ENCODE assay signal across 10 cellular contexts in the genomic region with DNA sequence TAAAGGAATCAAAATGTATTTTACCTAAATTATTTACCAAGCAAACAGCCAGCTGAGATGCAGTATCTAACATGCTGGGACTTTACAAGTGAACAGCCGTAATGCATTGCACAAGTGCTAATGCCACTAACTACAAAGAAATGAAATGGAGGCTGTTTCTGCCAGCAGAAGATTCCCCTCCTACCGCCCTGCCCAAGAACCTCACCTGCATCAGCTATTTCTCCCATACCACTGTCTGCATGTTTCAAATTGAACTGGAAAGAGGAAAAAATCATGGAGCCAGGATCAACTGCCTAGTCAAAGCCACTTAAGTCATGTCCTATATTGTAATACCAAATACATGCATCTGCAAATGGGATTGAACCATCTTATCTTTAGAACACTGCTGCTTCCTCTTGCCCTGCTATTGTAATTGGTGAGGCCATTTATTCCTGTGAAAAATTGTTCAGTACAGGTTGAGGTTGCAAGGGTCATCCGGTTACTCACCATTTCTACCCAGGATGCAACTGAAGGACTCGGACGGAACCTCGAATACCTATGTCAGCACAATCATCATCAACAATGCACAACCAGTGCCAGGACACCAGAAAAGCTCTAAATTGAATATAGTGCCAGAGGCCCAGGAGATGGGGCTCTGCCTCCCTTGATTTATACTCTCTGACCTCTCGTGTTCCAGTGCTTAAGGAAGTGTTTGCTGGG. TPM values are rescaled to one million over a fixed set of nuclear protein-coding genes. Genes with fewer than 3 reads are reported as not detected.
DNase-seq lines count a peak whose midpoint lies in the region; ATAC-seq and TF ChIP-seq lines count a peak whose summit lies in the region.
"Had no signal": no experiment of that assay in that cellular context is flagged by ENCODE, and none has a peak within 500 bp of the region (broad histone marks: within the 10 kb centered on the region; RNA-seq: fewer than 3 reads in every experiment).

No MANE protein-coding gene starts in this region.

- H3K4me1 Mint-ChIP-seq in activated CD4-positive, alpha-beta T cell treated with anti-CD3 and anti-CD28 coated beads, Interleukin-2, amount 10 ng/mL, durations not matched to agents 24 days and 14 days: peaks cover 27% of the 10 kb centered on the region

- in situ Hi-C loops in transverse colon (cut with MboI; ENCODE audit: low pct_ligation_motif_present in 1 of 4, low pct_unique_long_range_greater_than_20kb in 1 of 4, low sequenced_read_pairs in 3 of 4): no loop called here

- no peak for TF ChIP-seq POLR2A in right lobe of liver (IDR thresholded peaks at IDR 0.05)
- no peak for TF ChIP-seq POLR2A in transverse colon (IDR thresholded peaks at IDR 0.05)

- peaks cover 0 to 11% (median 0%) of the 10 kb centered on the region in 4 donors for H3K4me1 ChIP-seq in right lobe of liver
- H3K4me1 ChIP-seq in transverse colon: peaks cover 15 to 51% (median 39%) of the 10 kb centered on the region in 4 donors

- peak overlapping the region; percentile 89 to 90 for H3K27ac ChIP-seq in coronary artery
- H3K27ac ChIP-seq in right lobe of liver: peak overlapping the region in 2 of 3 donors; percentile 5 to 64
- peak overlapping the region; percentile 75 to 79 (median 77) for H3K27ac ChIP-seq in transverse colon

- no peak for TF ChIP-seq CTCF in coronary artery (IDR thresholded peaks at IDR 0.05)
- TF ChIP-seq CTCF in right lobe of liver (IDR thresholded peaks at IDR 0.05): no peak
- no peak for TF ChIP-seq CTCF in transverse colon (IDR thresholded peaks at IDR 0.05)

- no peak for TF ChIP-seq EP300 in transverse colon (IDR thresholded peaks at IDR 0.05; ENCODE audit: low read depth)

- no peaks in the 10 kb centered on the region for H3K27me3 Mint-ChIP-seq in activated CD4-positive, alpha-beta T cell treated with anti-CD3 and anti-CD28 coated beads, Interleukin-2, amount 10 ng/mL, durations not matched to agents 24 days and 14 days

- peak overlapping the region; percentile 97 for H3K27ac Mint-ChIP-seq in activated CD4-positive, alpha-beta T cell treated with anti-CD3 and anti-CD28 coated beads, Interleukin-2, amount 10 ng/mL, durations not matched to agents 24 days and 14 days

- no peak for DNase-seq in activated CD4-positive, alpha-beta T cell treated with anti-CD3 and anti-CD28 coated beads, Interleukin-2, amount 10 ng/mL, durations not matched to agents 24 days and 14 days
- no peak for DNase-seq in activated CD4-positive, alpha-beta T cell treated with anti-CD3 and anti-CD28 coated beads, Interleukin-2, amount 50 U/mL, for 1 hour
- DNase-seq in coronary artery (ENCODE audit: low spot score) (no peak), right lobe of liver (no peak), transverse colon (no peak), SK-N-DZ (ENCODE audit: low spot score) (no peak), inferior parietal cortex (ENCODE audit: extremely low spot score) (no peak)
- DNase-seq: ACHN, KBM-7 had no signal

- intact Hi-C loops in activated CD4-positive, alpha-beta T cell treated with anti-CD3 and anti-CD28 coated beads, Interleukin-2, amount 10 ng/mL, durations not matched to agents 24 days and 14 days (cut with micrococcal nuclease): loop anchor here (2.0 kb wide), 1 partner anchor 19 kb away; no protein-coding TSS in a partner anchor
- intact Hi-C loops in right lobe of liver (cut with DNase I) (no loop called here), transverse colon (cut with DNase I; ENCODE audit: low total_unique reads) (no loop called here)

- H3K36me3 ChIP-seq in right lobe of liver (peaks cover 0 to 3% (median 0%) of the 10 kb centered on the region in 4 donors), transverse colon (peaks cover 0 to 5% (median 0%) of the 10 kb centered on the region in 4 donors)

- no peaks in the 10 kb centered on the region for H3K9me3 Mint-ChIP-seq in activated CD4-positive, alpha-beta T cell treated with anti-CD3 and anti-CD28 coated beads, Interleukin-2, amount 10 ng/mL, durations not matched to agents 24 days and 14 days

- H3K4me3 Mint-ChIP-seq in activated CD4-positive, alpha-beta T cell treated with anti-CD3 and anti-CD28 coated beads, Interleukin-2, amount 10 ng/mL, durations not matched to agents 24 days and 14 days: peak overlapping the region; percentile 18

- ATAC-seq in right lobe of liver (peak; percentile 65 to 84 (median 72)), GM18498 (IDR thresholded peaks at IDR 0.05; ENCODE audit: unreplicated experiment) (no peak)

- H3K9me3 ChIP-seq in right lobe of liver: no peaks in the 10 kb centered on the region
- no peaks in the 10 kb centered on the region for H3K9me3 ChIP-seq in transverse colon

- 77% methylated on average over 7 of the region's 7 CpGs for WGBS in right lobe of liver (ENCODE audit: insufficient coverage, low coverage, low lambda C conversion rate, missing lambda C conversion rate)
- 80 to 85% methylated on average over 5 to 7 of the region's 7 CpGs for WGBS in transverse colon (ENCODE audit: low coverage in 1 of 2), 2 donors

- H3K27me3 ChIP-seq in right lobe of liver (no peaks in the 10 kb centered on the region), transverse colon (no peaks in the 10 kb centered on the region)

- H3K4me3 ChIP-seq in coronary artery (peak overlapping the region; percentile 10), right lobe of liver (no peak overlapping the region), transverse colon (no peak overlapping the region)

- H3K36me3 Mint-ChIP-seq in activated CD4-positive, alpha-beta T cell treated with anti-CD3 and anti-CD28 coated beads, Interleukin-2, amount 10 ng/mL, durations not matched to agents 24 days and 14 days (ENCODE audit: low read depth): peaks cover 46% of the 10 kb centered on the region

RNA-seq across cellular contexts. Expression of gene ANXA2, which starts 27.5 kb away (rescaled TPM):
- total RNA-seq in activated CD4-positive, alpha-beta T cell treated with anti-CD3 and anti-CD28 coated beads, Interleukin-2, amount 10 ng/mL, durations not matched to agents 24 days and 14 days: 214 and 225 TPM in 2 replicates
- 100 to 1,000 TPM in 3 of 6 experiments, 10 to 100 TPM in 3; 62.2 to 419 (median 178) TPM for total RNA-seq in right lobe of liver
- 100 to 1,000 TPM; 487 to 718 (median 620) TPM for total RNA-seq in transverse colon
- 41.3 and 47.6 TPM in 2 replicates for polyA plus RNA-seq in SK-N-DZ (2014; cell fraction: cytosol; rRNA removed)
- polyA plus RNA-seq in SK-N-DZ (2014; cell fraction: nucleus; rRNA removed): 24.6 and 24.8 TPM in 2 replicates

Comparison
In these comparisons a context has a peak if more than half of its experiments do, and no peak if none do; other contexts are left out.
1. H3K27ac ChIP-seq: peak in every context shown above with its lines; median percentile 90 in coronary artery; 77 in transverse colon; 34 in right lobe of liver.